9 cellular contexts compared by ENCODE assay signal in genomic region chr6:111551521-111552231, GRCh38. TPM values are rescaled to one million over a fixed set of nuclear protein-coding genes. Genes with fewer than 3 reads are reported as not detected.
A peak's percentile ranks its signal among the peaks of the same experiment; 100 is the strongest.
DNase-seq lines count a peak whose midpoint lies in the region; ATAC-seq, FAIRE-seq and TF ChIP-seq lines count a peak whose summit lies in the region.
"Had no signal": no experiment of that assay in that cellular context is flagged by ENCODE, and none has a peak within 500 bp of the region (broad histone marks: within the 10 kb centered on the region; RNA-seq: fewer than 3 reads in every experiment).

No MANE protein-coding gene starts in this region.

- peaks cover 3% of the 10 kb centered on the region for H3K36me3 ChIP-seq in thymus (ENCODE audit: control insufficient read depth, insufficient read depth)

- DNase-seq in M059J (ENCODE audit: low read depth) (peak; percentile 94), UCSD-AML1 (lab: John Stamatoyannopoulos, UW; ENCODE audit: unreplicated experiment) (no peak), NCI-H510A treated with DMSO at 0.1 percent for 48 hours (lab: John Stamatoyannopoulos, UW) (no peak)
- DNase-seq: activated T-cell treated with anti-CD3 and anti-CD28 coated beads, Interleukin-2, amount 50 U/mL, for 1 hour had no signal

- H3K4me3 ChIP-seq in thymus (ENCODE audit: low read length): no peak overlapping the region

- H3K27ac ChIP-seq in thymus (ENCODE audit: low read depth): peak overlapping the region; percentile 31

- ATAC-seq in SK-N-SH treated with all-trans-retinoic acid at 6 μM for 48 hours (peak; percentile 48), HG03571 (IDR thresholded peaks at IDR 0.05; ENCODE audit: unreplicated experiment) (no peak), GM18511 (IDR thresholded peaks at IDR 0.05; ENCODE audit: unreplicated experiment) (no peak)

- H3K4me1 ChIP-seq in thymus (ENCODE audit: control insufficient read depth, insufficient read depth, low read length): peaks cover 20% of the 10 kb centered on the region

- WGBS in thymus: 81% methylated on average over 11 of the region's 11 CpGs

- no peaks in the 10 kb centered on the region for H3K27me3 ChIP-seq in thymus (ENCODE audit: control insufficient read depth, insufficient read depth)

- FAIRE-seq in islet of Langerhans (lab: Jason Lieb, UNC): peak; percentile 83

- H3K9me3 ChIP-seq in thymus (ENCODE audit: control insufficient read depth): no peaks in the 10 kb centered on the region

TF ChIP-seq in SK-N-SH treated with all-trans-retinoic acid at 6 μM for 48 hours, 23 proteins besides CTCF, POLR2A, EP300 and RAD21:
- TF ChIP-seq ZNF8 (CRISPR knock-in tag; IDR thresholded peaks at IDR 0.05) (no peak), SNAI2 (CRISPR knock-in tag; IDR thresholded peaks at IDR 0.05) (no peak), BACH2 (CRISPR knock-in tag; IDR thresholded peaks at IDR 0.05; ENCODE audit: borderline replicate concordance) (no peak), ZC3H10 (CRISPR knock-in tag; IDR thresholded peaks at IDR 0.05) (no peak), CREB5 (CRISPR knock-in tag; IDR thresholded peaks at IDR 0.05; ENCODE audit: low read depth) (no peak), ZNF70 (CRISPR knock-in tag; IDR thresholded peaks at IDR 0.05) (no peak), PPARA (CRISPR knock-in tag; IDR thresholded peaks at IDR 0.05; ENCODE audit: borderline replicate concordance) (no peak), ZNF565 (CRISPR knock-in tag; conservative IDR thresholded peaks at IDR 0.05; ENCODE audit: low read depth) (0 out of 2 replicates have a peak, but pooled peaks have one; percentile 54), ZFP30 (CRISPR knock-in tag; IDR thresholded peaks at IDR 0.05) (no peak), ARNTL (CRISPR knock-in tag; IDR thresholded peaks at IDR 0.05; ENCODE audit: borderline replicate concordance, low read depth) (no peak), ISL1 (CRISPR knock-in tag; IDR thresholded peaks at IDR 0.05) (peak; percentile 33; the same call in 1 of the 2 replicates)
- TF ChIP-seq, protein P1, sequence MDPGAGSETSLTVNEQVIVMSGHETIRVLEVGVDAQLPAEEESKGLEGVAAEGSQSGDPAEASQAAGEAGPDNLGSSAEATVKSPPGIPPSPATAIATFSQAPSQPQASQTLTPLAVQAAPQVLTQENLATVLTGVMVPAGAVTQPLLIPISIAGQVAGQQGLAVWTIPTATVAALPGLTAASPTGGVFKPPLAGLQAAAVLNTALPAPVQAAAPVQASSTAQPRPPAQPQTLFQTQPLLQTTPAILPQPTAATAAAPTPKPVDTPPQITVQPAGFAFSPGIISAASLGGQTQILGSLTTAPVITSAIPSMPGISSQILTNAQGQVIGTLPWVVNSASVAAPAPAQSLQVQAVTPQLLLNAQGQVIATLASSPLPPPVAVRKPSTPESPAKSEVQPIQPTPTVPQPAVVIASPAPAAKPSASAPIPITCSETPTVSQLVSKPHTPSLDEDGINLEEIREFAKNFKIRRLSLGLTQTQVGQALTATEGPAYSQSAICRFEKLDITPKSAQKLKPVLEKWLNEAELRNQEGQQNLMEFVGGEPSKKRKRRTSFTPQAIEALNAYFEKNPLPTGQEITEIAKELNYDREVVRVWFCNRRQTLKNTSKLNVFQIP (CRISPR knock-in tag; IDR thresholded peaks at IDR 0.05; ENCODE audit: borderline replicate concordance, low read depth): no peak
- TF ChIP-seq, protein P2, sequence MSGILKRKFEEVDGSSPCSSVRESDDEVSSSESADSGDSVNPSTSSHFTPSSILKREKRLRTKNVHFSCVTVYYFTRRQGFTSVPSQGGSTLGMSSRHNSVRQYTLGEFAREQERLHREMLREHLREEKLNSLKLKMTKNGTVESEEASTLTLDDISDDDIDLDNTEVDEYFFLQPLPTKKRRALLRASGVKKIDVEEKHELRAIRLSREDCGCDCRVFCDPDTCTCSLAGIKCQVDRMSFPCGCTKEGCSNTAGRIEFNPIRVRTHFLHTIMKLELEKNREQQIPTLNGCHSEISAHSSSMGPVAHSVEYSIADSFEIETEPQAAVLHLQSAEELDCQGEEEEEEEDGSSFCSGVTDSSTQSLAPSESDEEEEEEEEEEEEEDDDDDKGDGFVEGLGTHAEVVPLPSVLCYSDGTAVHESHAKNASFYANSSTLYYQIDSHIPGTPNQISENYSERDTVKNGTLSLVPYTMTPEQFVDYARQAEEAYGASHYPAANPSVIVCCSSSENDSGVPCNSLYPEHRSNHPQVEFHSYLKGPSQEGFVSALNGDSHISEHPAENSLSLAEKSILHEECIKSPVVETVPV (CRISPR knock-in tag; IDR thresholded peaks at IDR 0.05): no peak
- TF ChIP-seq, protein P3, sequence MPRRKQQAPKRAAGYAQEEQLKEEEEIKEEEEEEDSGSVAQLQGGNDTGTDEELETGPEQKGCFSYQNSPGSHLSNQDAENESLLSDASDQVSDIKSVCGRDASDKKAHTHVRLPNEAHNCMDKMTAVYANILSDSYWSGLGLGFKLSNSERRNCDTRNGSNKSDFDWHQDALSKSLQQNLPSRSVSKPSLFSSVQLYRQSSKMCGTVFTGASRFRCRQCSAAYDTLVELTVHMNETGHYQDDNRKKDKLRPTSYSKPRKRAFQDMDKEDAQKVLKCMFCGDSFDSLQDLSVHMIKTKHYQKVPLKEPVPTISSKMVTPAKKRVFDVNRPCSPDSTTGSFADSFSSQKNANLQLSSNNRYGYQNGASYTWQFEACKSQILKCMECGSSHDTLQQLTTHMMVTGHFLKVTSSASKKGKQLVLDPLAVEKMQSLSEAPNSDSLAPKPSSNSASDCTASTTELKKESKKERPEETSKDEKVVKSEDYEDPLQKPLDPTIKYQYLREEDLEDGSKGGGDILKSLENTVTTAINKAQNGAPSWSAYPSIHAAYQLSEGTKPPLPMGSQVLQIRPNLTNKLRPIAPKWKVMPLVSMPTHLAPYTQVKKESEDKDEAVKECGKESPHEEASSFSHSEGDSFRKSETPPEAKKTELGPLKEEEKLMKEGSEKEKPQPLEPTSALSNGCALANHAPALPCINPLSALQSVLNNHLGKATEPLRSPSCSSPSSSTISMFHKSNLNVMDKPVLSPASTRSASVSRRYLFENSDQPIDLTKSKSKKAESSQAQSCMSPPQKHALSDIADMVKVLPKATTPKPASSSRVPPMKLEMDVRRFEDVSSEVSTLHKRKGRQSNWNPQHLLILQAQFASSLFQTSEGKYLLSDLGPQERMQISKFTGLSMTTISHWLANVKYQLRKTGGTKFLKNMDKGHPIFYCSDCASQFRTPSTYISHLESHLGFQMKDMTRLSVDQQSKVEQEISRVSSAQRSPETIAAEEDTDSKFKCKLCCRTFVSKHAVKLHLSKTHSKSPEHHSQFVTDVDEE (CRISPR knock-in tag; IDR thresholded peaks at IDR 0.05): no peak

RNA-seq across cellular contexts. Expression of gene TRAF3IP2, which starts 54.0 kb away (rescaled TPM):
- 46.8 and 51.1 TPM in 2 replicates for total RNA-seq in M059J (2014; rRNA removed; shearing (Covaris generic))
- 38.9 TPM for polyA plus RNA-seq in thymus
